Comparison of ENCODE assay signal across 18 cellular contexts in genomic region chr6:136319732-136320131, GRCh38. TPM values are rescaled to one million over a fixed set of nuclear protein-coding genes. Genes with fewer than 3 reads are reported as not detected.
A peak's percentile ranks its signal among the peaks of the same experiment; 100 is the strongest.
DNase-seq lines count a peak whose midpoint lies in the region; ATAC-seq, FAIRE-seq and TF ChIP-seq lines count a peak whose summit lies in the region.
"Had no signal": no experiment of that assay in that cellular context is flagged by ENCODE, and none has a peak within 500 bp of the region (broad histone marks: within the 10 kb centered on the region; RNA-seq: fewer than 3 reads in every experiment).

No MANE protein-coding gene starts in this region.

- H3K4me1 ChIP-seq in GM12878 (ENCODE audit: control insufficient read depth, insufficient read depth, low read length), result no peaks in the 10 kb centered on the region
- H3K4me1 ChIP-seq: BLaER1, Caco-2 had no signal

- no peak overlapping the region for H3K27ac ChIP-seq in GM12878 (ENCODE audit: control insufficient read depth, insufficient read depth)
- H3K27ac ChIP-seq: 22Rv1, BLaER1 had no signal

- H3K4me2 ChIP-seq in GM12878 (ENCODE audit: control insufficient read depth, insufficient read depth), result no peak overlapping the region
- H3K4me2 ChIP-seq: BLaER1, GM23338 had no signal

- peak; percentile 13 for DNase-seq in DMS 273 (lab: John Stamatoyannopoulos, UW; ENCODE audit: unreplicated experiment)
- no peak for DNase-seq in DMS 273 treated with DMSO at 0.1 percent for 48 hours (lab: John Stamatoyannopoulos, UW)
- DNase-seq in GM12878 (ENCODE audit: low read depth, low spot score), result no peak
- peak; percentile 13 for DNase-seq in fibroblast of peridontal ligament (ENCODE audit: extremely low read depth)
- no peak for DNase-seq in activated T-cell treated with anti-CD3 and anti-CD28 coated beads, Interleukin-2, amount 50 U/mL, for 48 hours
- DNase-seq in dermis blood vessel endothelial cell, result no peak
- no peak for DNase-seq in endothelial cell (ENCODE audit: low spot score)
- DNase-seq: AML-193; Caco-2; CD8-positive, alpha-beta memory T cell; KG1 had no signal

- H3K4me1 Mint-ChIP-seq in endothelial cell (ENCODE audit: unreplicated experiment), result no peaks in the 10 kb centered on the region
- H3K4me1 Mint-ChIP-seq: CD8-positive, alpha-beta memory T cell; GM23338 had no signal

- intact Hi-C loops in GM12878 (cut with micrococcal nuclease; ENCODE audit: unreplicated experiment), result loop anchor here (5.0 to 10.0 kb wide), 3 partner anchors 285 to 865 kb away; no protein-coding TSS in a partner anchor

- H3K4me3 ChIP-seq in GM12878, result no peak overlapping the region
- H3K4me3 ChIP-seq: BLaER1, GM23338, HAP-1 had no signal

- no peak for ATAC-seq in GM12878
- ATAC-seq: GM23338 had no signal

- RAD21 ChIA-PET in GM12878 (lab: Charles Lee; ENCODE audit: unreplicated experiment), result no interaction called here

- no peaks in the 10 kb centered on the region for H3K27me3 ChIP-seq in GM12878 (replicated peaks in 1 of 2; ENCODE audit: control insufficient read depth in 2 of 2, insufficient read depth in 2 of 2, low read length in 1 of 2)
- H3K27me3 ChIP-seq: BLaER1 had no signal

- POLR2A ChIA-PET in GM12878 (lab: Charles Lee), result no interaction called here

- no peak overlapping the region for H3K4me3 Mint-ChIP-seq in endothelial cell (ENCODE audit: unreplicated experiment)
- H3K4me3 Mint-ChIP-seq: CD8-positive, alpha-beta memory T cell; GM23338 had no signal

- no peak overlapping the region for H3K27ac Mint-ChIP-seq in endothelial cell (ENCODE audit: unreplicated experiment)
- H3K27ac Mint-ChIP-seq: CD8-positive, alpha-beta memory T cell; GM23338 had no signal

- H3K9me3 Mint-ChIP-seq in endothelial cell (ENCODE audit: unreplicated experiment), result no peaks in the 10 kb centered on the region
- H3K9me3 Mint-ChIP-seq: CD8-positive, alpha-beta memory T cell; GM23338 had no signal

- CTCF ChIA-PET in GM12878 (lab: Yijun Ruan, JAX), result interaction anchor here (2.8 kb wide), 1 partner anchor 16 kb away, joined by 9 read pairs; no protein-coding TSS in a partner anchor

- FAIRE-seq in GM12878 (lab: Jason Lieb, UNC), result no peak
- FAIRE-seq: GM18507, HTR-8/SVneo had no signal

- in situ Hi-C loops in GM12878 (cut with MboI), result no loop called here

- no peaks in the 10 kb centered on the region for H3K27me3 Mint-ChIP-seq in endothelial cell (ENCODE audit: unreplicated experiment)

- H3K9me3 ChIP-seq in GM12878 (replicated peaks; ENCODE audit: control insufficient read depth, insufficient read depth, low read length), result no peaks in the 10 kb centered on the region
- H3K9me3 ChIP-seq: BLaER1, Caco-2, HAP-1 had no signal

- H3K36me3 ChIP-seq in GM12878 (ENCODE audit: control insufficient read depth in 2 of 2, insufficient read depth in 2 of 2, low read length in 1 of 2), result no peaks in the 10 kb centered on the region
- H3K36me3 ChIP-seq: BLaER1, HAP-1 had no signal

- TF ChIP-seq CTCF in GM12878 (IDR thresholded peaks at IDR 0.05 in 2 of 3, conservative IDR thresholded peaks at IDR 0.05 in 1 of 3; ENCODE audit: control insufficient read depth in 2 of 3, extremely low read depth in 1 of 3, insufficient read depth in 1 of 3, low read depth in 3 of 3, low read length in 3 of 3), result no peak
- no peak for TF ChIP-seq CTCF in endothelial cell (IDR thresholded peaks at IDR 0.05; ENCODE audit: unreplicated experiment)

- no peak overlapping the region for H3K9ac ChIP-seq in GM12878 (ENCODE audit: control insufficient read depth, insufficient read depth, low read length)
- H3K9ac ChIP-seq: BLaER1 had no signal

- SMC1A ChIA-PET in GM12878 (lab: Charles Lee; ENCODE audit: uncharacterized antibody, unreplicated experiment), result no interaction called here

- TF ChIP-seq EP300 in Ishikawa (IDR thresholded peaks at IDR 0.05; ENCODE audit: borderline replicate concordance), result no peak
- TF ChIP-seq EP300 in GM12878 (IDR thresholded peaks at IDR 0.05; ENCODE audit: borderline replicate concordance in 1 of 2, control insufficient read depth in 1 of 2, low read depth in 2 of 2, low read length in 2 of 2), result no peak

- BruUV-seq in GM12878 (replicated peaks; lab: Mats Ljungman, UMichigan), result no TSS peak

- TF ChIP-seq RAD21 in Ishikawa (IDR thresholded peaks at IDR 0.05; ENCODE audit: low read depth) (no peak), GM12878 (IDR thresholded peaks at IDR 0.05; ENCODE audit: insufficient read depth, low read depth, low read length) (no peak)

- H3K36me3 Mint-ChIP-seq in endothelial cell (ENCODE audit: low read depth, unreplicated experiment), result no peaks in the 10 kb centered on the region
- H3K36me3 Mint-ChIP-seq: CD8-positive, alpha-beta memory T cell had no signal

- no peak for TF ChIP-seq POLR2A in GM12878 (IDR thresholded peaks at IDR 0.05; ENCODE audit: low read depth, low read length)

- no peak overlapping the region for H2AFZ ChIP-seq in GM12878 (ENCODE audit: control insufficient read depth, low read depth, low read length)
- H2AFZ ChIP-seq: GM23338 had no signal

- no peaks in the 10 kb centered on the region for H3K79me2 ChIP-seq in GM12878 (ENCODE audit: control insufficient read depth, insufficient read depth, low read length)

- no peaks in the 10 kb centered on the region for H4K20me1 ChIP-seq in GM12878 (ENCODE audit: control insufficient read depth, insufficient read depth)
- H4K20me1 ChIP-seq: BLaER1 had no signal

TF ChIP-seq in Ishikawa, 13 proteins besides CTCF, POLR2A, EP300 and RAD21:
- peak; percentile 35; the same call in 1 of the 2 replicates for TF ChIP-seq CREB1 (IDR thresholded peaks at IDR 0.05; ENCODE audit: low read depth)
- TF ChIP-seq TAF1 (IDR thresholded peaks at IDR 0.05; ENCODE audit: low read depth), result no peak
TF ChIP-seq in Ishikawa: peak in this region for 1.

TF ChIP-seq in GM12878, 131 proteins besides CTCF, POLR2A, EP300 and RAD21:
- no peak for TF ChIP-seq SUZ12 (IDR thresholded peaks at IDR 0.05; ENCODE audit: unreplicated experiment)
- peak; percentile 90 for TF ChIP-seq RFX5 (IDR thresholded peaks at IDR 0.05; ENCODE audit: low read depth, low read length)
- TF ChIP-seq CREM (IDR thresholded peaks at IDR 0.05; ENCODE audit: low read depth), result 0 out of 2 replicates have a peak, but pooled peaks have one; percentile 17
- 0 out of 2 replicates have a peak, but pooled peaks have one; percentile 51 for TF ChIP-seq CREB1 (IDR thresholded peaks at IDR 0.05; ENCODE audit: low read depth)
TF ChIP-seq in GM12878: peak in this region for 3.

RNA-seq across cellular contexts. Expression of gene BCLAF1, which starts 30.1 kb away (rescaled TPM):
- 432 and 455 TPM in 2 replicates for total RNA-seq in GM12878 (2013; cell fraction: nucleolus; rRNA removed)
- 94.1 and 115 TPM in 2 replicates for total RNA-seq in GM12878 (2014; rRNA removed)
- 219 TPM in 2 replicates for total RNA-seq in GM12878 (2014; rRNA removed; fragmentation: Illumina TruSeq; extraction: Trizol)
- 139 and 154 TPM in 2 replicates for total RNA-seq in GM12878 (2021)
- polyA plus RNA-seq in GM12878 (2011; ENCODE audit: low read depth), result 30.6 TPM
- 111 and 160 TPM in 2 replicates for polyA plus RNA-seq in GM12878 (2011; rRNA removed)
- 37.2 and 38.3 TPM in 2 replicates for polyA plus RNA-seq in GM12878 (2011; cell fraction: cytosol; rRNA removed)
- polyA plus RNA-seq in GM12878 (2011; cell fraction: nucleus; rRNA removed), result 128 and 129 TPM in 2 replicates
- polyA plus RNA-seq in GM12878 (2012), result 45.4 and 59.9 TPM in 2 replicates
- 223 and 237 TPM in 2 replicates for polyA plus RNA-seq in GM12878 (2014; fragmentation: Illumina TruSeq; extraction: Trizol)
- 10 to 100 TPM; 56.0 to 62.1 TPM for polyA plus RNA-seq in GM12878 (2014; fragmentation: Nextera tagmentation; extraction: Ambion mirVana)
- polyA plus RNA-seq in GM12878 (2014; rRNA removed), result 77.0 and 87.9 TPM in 2 replicates
- polyA plus RNA-seq in GM12878 (2016; fragmentation: Nextera tagmentation; extraction: Ambion mirVana), result 100 to 1,000 TPM; 117 to 122 TPM
- 115 and 161 TPM in 2 replicates for polyA minus RNA-seq in GM12878 (2011; rRNA and poly(A)+ RNA removed)
- polyA minus RNA-seq in GM12878 (2011; cell fraction: cytosol; rRNA and poly(A)+ RNA removed), result 50.0 and 64.0 TPM in 2 replicates
- 129 and 170 TPM in 2 replicates for polyA minus RNA-seq in GM12878 (2011; cell fraction: nucleus; rRNA and poly(A)+ RNA removed)
- total RNA-seq in dermis blood vessel endothelial cell, result 108 and 189 TPM in 2 replicates
- total RNA-seq in endothelial cell (ENCODE audit: unreplicated experiment), result 154 TPM

Comparison
In these comparisons a context has a peak if more than half of its experiments do, and no peak if none do; other contexts are left out.
1. DNase-seq: peak in DMS 273 (single experiment) and fibroblast of peridontal ligament (single experiment); none in DMS 273 treated with DMSO at 0.1 percent for 48 hours (single experiment), GM12878 (single experiment), activated T-cell treated with anti-CD3 and anti-CD28 coated beads, Interleukin-2, amount 50 U/mL, for 48 hours (0 of 2), dermis blood vessel endothelial cell (single experiment) and endothelial cell (single experiment).